31 cellular contexts compared by ENCODE assay signal in the genomic region with DNA sequence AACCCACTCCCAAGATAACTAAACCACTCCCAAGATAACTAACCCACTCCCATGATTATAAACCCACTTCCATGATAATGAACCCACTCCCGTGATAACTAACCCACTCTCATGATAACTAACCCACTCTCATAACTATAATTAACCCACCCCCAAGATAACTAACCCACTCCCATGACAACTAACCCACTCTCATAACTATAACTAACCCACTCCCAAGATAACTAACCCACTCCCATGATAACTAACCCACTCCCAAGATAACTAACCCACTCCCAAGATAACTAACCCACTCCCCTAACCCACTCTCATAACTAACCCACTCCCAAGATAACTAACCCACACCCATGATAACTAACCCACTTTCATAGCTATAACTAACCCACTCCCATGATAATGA.
"Had no signal": no experiment of that assay in that cellular context is flagged by ENCODE, and none has a peak within 500 bp of the region (broad histone marks: within the 10 kb centered on the region; RNA-seq: fewer than 3 reads in every experiment).

No MANE protein-coding gene starts in this region.

- H3K27me3 ChIP-seq: ascending aorta, breast epithelium, cardiac muscle cell, esophagus squamous epithelium, gastroesophageal sphincter, heart right ventricle, hepatocyte had no signal

- H3K79me2 ChIP-seq: hepatocyte had no signal

- H3K27ac Mint-ChIP-seq: activated CD4-positive, alpha-beta T cell treated with anti-CD3 and anti-CD28 coated beads for 36 hours; activated CD4-positive, alpha-beta T cell treated with anti-CD3 and anti-CD28 coated beads, Interleukin-2, amount 10 ng/mL, durations not matched to agents 24 days and 14 days; activated CD8-positive, alpha-beta memory T cell treated with anti-CD3 and anti-CD28 coated beads, Interleukin-2, amount 10 ng/mL, durations not matched to agents 7 days and 5 days; activated naive CD4-positive, alpha-beta T cell treated with anti-CD3 and anti-CD28 coated beads for 36 hours had no signal

- H3K4me2 ChIP-seq: hepatocyte had no signal

- H3K4me3 Mint-ChIP-seq: activated CD4-positive, alpha-beta memory T cell treated with anti-CD3 and anti-CD28 coated beads for 36 hours; activated CD4-positive, alpha-beta T cell treated with anti-CD3 and anti-CD28 coated beads for 36 hours; activated CD4-positive, alpha-beta T cell treated with anti-CD3 and anti-CD28 coated beads, Interleukin-2, amount 10 ng/mL, durations not matched to agents 24 days and 14 days; activated CD8-positive, alpha-beta memory T cell treated with anti-CD3 and anti-CD28 coated beads, Interleukin-2, amount 10 ng/mL, durations not matched to agents 7 days and 5 days; activated CD8-positive, alpha-beta T cell treated with anti-CD3 and anti-CD28 coated beads, Interleukin-2, amount 10 ng/mL, durations not matched to agents 7 days and 5 days; activated naive CD4-positive, alpha-beta T cell treated with anti-CD3 and anti-CD28 coated beads for 36 hours; activated naive CD8-positive, alpha-beta T cell treated with anti-CD3 and anti-CD28 coated beads, Interleukin-2, amount 10 ng/mL, durations not matched to agents 7 days and 5 days had no signal

- H3K36me3 ChIP-seq: ascending aorta, breast epithelium, cardiac muscle cell, esophagus squamous epithelium, gastroesophageal sphincter, heart right ventricle had no signal

- H3K27me3 Mint-ChIP-seq: activated CD4-positive, alpha-beta memory T cell treated with anti-CD3 and anti-CD28 coated beads for 36 hours; activated CD4-positive, alpha-beta T cell treated with anti-CD3 and anti-CD28 coated beads for 36 hours; activated CD4-positive, alpha-beta T cell treated with anti-CD3 and anti-CD28 coated beads, Interleukin-2, amount 10 ng/mL, durations not matched to agents 24 days and 14 days; activated CD8-positive, alpha-beta memory T cell treated with anti-CD3 and anti-CD28 coated beads, Interleukin-2, amount 10 ng/mL, durations not matched to agents 7 days and 5 days had no signal

- FAIRE-seq: endometrium, endothelial cell of umbilical vein had no signal

- ATAC-seq: activated CD4-positive, alpha-beta T cell treated with anti-CD3 and anti-CD28 coated beads for 36 hours; activated CD8-positive, alpha-beta memory T cell treated with anti-CD3 and anti-CD28 coated beads, Interleukin-2, amount 10 ng/mL, durations not matched to agents 7 days and 5 days; activated CD8-positive, alpha-beta T cell treated with anti-CD3 and anti-CD28 coated beads, Interleukin-2, amount 10 ng/mL, durations not matched to agents 7 days and 5 days; gastroesophageal sphincter; heart right ventricle had no signal

- H2AFZ ChIP-seq: hepatocyte had no signal

- DNase-seq: activated CD4-positive, alpha-beta memory T cell treated with anti-CD3 and anti-CD28 coated beads for 36 hours; activated CD4-positive, alpha-beta T cell treated with anti-CD3 and anti-CD28 coated beads, Interleukin-2, amount 10 ng/mL, durations not matched to agents 24 days and 14 days; activated CD4-positive, CD25-positive, alpha-beta regulatory T cell; activated CD4-positive, CD25-positive, alpha-beta regulatory T cell treated with anti-CD3 and anti-CD28 coated beads, Interleukin-2, amount 50 U/mL, for 72 hours; activated CD8-positive, alpha-beta memory T cell treated with anti-CD3 and anti-CD28 coated beads, Interleukin-2, amount 10 ng/mL, durations not matched to agents 7 days and 5 days; activated CD8-positive, alpha-beta memory T cell treated with anti-CD3 and anti-CD28 coated beads, Interleukin-2, amount 50 U/mL, for 4 hours; activated CD8-positive, alpha-beta T cell treated with anti-CD3 and anti-CD28 coated beads, Interleukin-2, amount 10 ng/mL, durations not matched to agents 7 days and 5 days; activated effector memory CD4-positive, alpha-beta T cell treated with Interleukin-2 at 50 U/mL for 16 hours; activated gamma-delta T cell treated with Interleukin-2 at 50 U/mL for 16 hours; activated naive CD4-positive, alpha-beta T cell treated with anti-CD3 and anti-CD28 coated beads for 36 hours; activated naive CD8-positive, alpha-beta T cell treated with anti-CD3 and anti-CD28 coated beads, Interleukin-2, amount 10 ng/mL, durations not matched to agents 7 days and 5 days; activated T-cell treated with anti-CD3 and anti-CD28 coated beads, Interleukin-2, amount 50 U/mL, for 1 hour; activated T-cell treated with anti-CD3 and anti-CD28 coated beads, Interleukin-2, amount 50 U/mL, for 48 hours; central memory CD4-positive, alpha-beta T cell; cortex of kidney; dermis blood vessel endothelial cell; effector CD4-positive, alpha-beta T cell; esophagus squamous epithelium; foreskin melanocyte; heart right ventricle; T-helper 2 cell had no signal

- H3K27ac ChIP-seq: ascending aorta, breast epithelium, cardiac muscle cell, epithelial cell of prostate, esophagus squamous epithelium, gastroesophageal sphincter, heart right ventricle, hepatocyte had no signal

- H3K4me1 Mint-ChIP-seq: activated CD8-positive, alpha-beta memory T cell treated with anti-CD3 and anti-CD28 coated beads, Interleukin-2, amount 10 ng/mL, durations not matched to agents 7 days and 5 days had no signal

- H3K4me3 ChIP-seq: ascending aorta, breast epithelium, cardiac muscle cell, esophagus squamous epithelium, gastroesophageal sphincter, heart right ventricle, hepatocyte had no signal

- H3K36me3 Mint-ChIP-seq: activated CD4-positive, alpha-beta memory T cell treated with anti-CD3 and anti-CD28 coated beads for 36 hours; brain had no signal
